17 cellular contexts compared by ENCODE assay signal in genomic region chr9:129656795-129657390, GRCh38. TPM values are rescaled to one million over a fixed set of nuclear protein-coding genes. Genes with fewer than 3 reads are reported as not detected.
DNase-seq lines count a peak whose midpoint lies in the region; ATAC-seq and TF ChIP-seq lines count a peak whose summit lies in the region.
"Had no signal": no experiment of that assay in that cellular context is flagged by ENCODE, and none has a peak within 500 bp of the region (broad histone marks: within the 10 kb centered on the region; RNA-seq: fewer than 3 reads in every experiment).

No MANE protein-coding gene starts in this region.

- peak overlapping the region; percentile 54 for H3K4me2 ChIP-seq in HCT116 (ENCODE audit: low read length)
- H3K4me2 ChIP-seq: BLaER1 treated with 17β-estradiol and CSF1 and Interleukin-3, amounts not matched to agents 10 nM and 100 nM had no signal

- no peak overlapping the region for H3K27ac ChIP-seq in HCT116 (ENCODE audit: low read depth, low read length)
- H3K27ac ChIP-seq: BLaER1 treated with 17β-estradiol and CSF1 and Interleukin-3, amounts not matched to agents 10 nM and 100 nM; colonic mucosa; parathyroid adenoma had no signal

- RAD21 ChIA-PET in HCT116 (lab: Charles Lee; ENCODE audit: low non-redundant PET in 1 of 2, low total read pairs in 2 of 2, uncharacterized antibody in 2 of 2, unreplicated experiment in 2 of 2): no interaction called here

- no peak overlapping the region for H3K9ac ChIP-seq in HCT116 (ENCODE audit: low read length)
- H3K9ac ChIP-seq: BLaER1 treated with 17β-estradiol and CSF1 and Interleukin-3, amounts not matched to agents 10 nM and 100 nM; parathyroid adenoma had no signal

- H3K4me1 ChIP-seq in HCT116 (ENCODE audit: control insufficient read depth in 1 of 2, insufficient read depth in 2 of 2, low read length in 2 of 2): peaks cover 3 to 10% of the 10 kb centered on the region in 2 experiments; a peak in 2 of 4 replicates
- H3K4me1 ChIP-seq: colonic mucosa, parathyroid adenoma had no signal

- intact Hi-C loops in HCT116 (cut with micrococcal nuclease) (no loop called here), head of caudate nucleus (cut with DNase I) (no loop called here)

- H3K9me2 ChIP-seq in HCT116 (ENCODE audit: insufficient read depth): no peaks in the 10 kb centered on the region

- in situ Hi-C loops in ACHN (cut with HindIII; ENCODE audit: low pct_ligation_motif_present, low pct_unique_long_range_greater_than_20kb, low sequenced_read_pairs): no loop called here

- H3K9me3 ChIP-seq in HCT116 (ENCODE audit: control insufficient read depth in 1 of 2, insufficient read depth in 1 of 2, low read depth in 1 of 2, low read length in 2 of 2): no peaks in the 10 kb centered on the region
- H3K9me3 ChIP-seq: BLaER1 treated with 17β-estradiol and CSF1 and Interleukin-3, amounts not matched to agents 10 nM and 100 nM; colonic mucosa had no signal

- no peak overlapping the region for H3K4me3 ChIP-seq in HCT116 (replicated peaks in 1 of 2; ENCODE audit: low read depth in 1 of 2, low read length in 2 of 2)
- H3K4me3 ChIP-seq: BLaER1 treated with 17β-estradiol and CSF1 and Interleukin-3, amounts not matched to agents 10 nM and 100 nM; colonic mucosa had no signal

- no peaks in the 10 kb centered on the region for H3K79me2 ChIP-seq in HCT116 (ENCODE audit: insufficient read depth, low read length)
- H3K79me2 ChIP-seq: parathyroid adenoma had no signal

- POLR2A ChIA-PET in HCT116 (lab: Charles Lee): no interaction called here

- no peaks in the 10 kb centered on the region for H3K36me3 ChIP-seq in HCT116 (ENCODE audit: control insufficient read depth in 1 of 2, insufficient read depth in 2 of 2, low read length in 2 of 2)
- H3K36me3 ChIP-seq: BLaER1 treated with 17β-estradiol and CSF1 and Interleukin-3, amounts not matched to agents 10 nM and 100 nM; colonic mucosa had no signal

- H4K20me1 ChIP-seq in HCT116 (ENCODE audit: insufficient read depth): no peaks in the 10 kb centered on the region
- H4K20me1 ChIP-seq: BLaER1 treated with 17β-estradiol and CSF1 and Interleukin-3, amounts not matched to agents 10 nM and 100 nM had no signal

- TF ChIP-seq CTCF in HCT116 (IDR thresholded peaks at IDR 0.05 in 2 of 3, conservative IDR thresholded peaks at IDR 0.05 in 1 of 3; ENCODE audit: borderline replicate concordance in 1 of 3, insufficient read depth in 1 of 3, low read depth in 2 of 3, low read length in 2 of 3): no peak

- DNase-seq in ACHN (peak; percentile 44), HCT116 (ENCODE audit: low read depth, low spot score) (peak; percentile 39), SW480 (ENCODE audit: low spot score) (peak; percentile 54), glomerular visceral epithelial cell (ENCODE audit: extremely low spot score) (peak; percentile 58), UCSD-AML1 (lab: John Stamatoyannopoulos, UW; ENCODE audit: unreplicated experiment) (no peak), head of caudate nucleus (no peak), NCI-H1694 (lab: John Stamatoyannopoulos, UW) (no peak)
- DNase-seq in activated CD4-positive, alpha-beta T cell treated with anti-CD3 and anti-CD28 coated beads for 4 hours: no peak
- DNase-seq: activated CD8-positive, alpha-beta memory T cell treated with anti-CD3 and anti-CD28 coated beads for 24 hours; colonic mucosa; left ventricle myocardium superior; NCI-H1930; stimulated activated naive CD4-positive, alpha-beta T cell had no signal

- BruUV-seq in HCT116 (replicated peaks; lab: Mats Ljungman, UMichigan): no TSS peak

- ATAC-seq in HCT116: peak; percentile 89
- ATAC-seq: left ventricle myocardium superior had no signal

- no peaks in the 10 kb centered on the region for H3K27me3 ChIP-seq in HCT116 (ENCODE audit: insufficient read depth, low read length)
- H3K27me3 ChIP-seq: colonic mucosa had no signal

- CTCF ChIA-PET in HCT116 (lab: Charles Lee): interaction anchor here (0.8 kb wide), 1 partner anchor 80 kb away, joined by 3 read pairs; no protein-coding TSS in a partner anchor

- H2AFZ ChIP-seq in HCT116 (ENCODE audit: low read depth, low read length, poor library complexity, severe bottlenecking): no peak overlapping the region
- H2AFZ ChIP-seq: parathyroid adenoma had no signal

- TF ChIP-seq RAD21 in HCT116 (IDR thresholded peaks at IDR 0.05; ENCODE audit: low read depth): no peak

- TF ChIP-seq POLR2A in HCT116 (IDR thresholded peaks at IDR 0.05; ENCODE audit: borderline replicate concordance, extremely low read depth, insufficient read depth, insufficient read length): no peak

TF ChIP-seq in HCT116, 20 proteins besides CTCF, POLR2A, EP300 and RAD21:
- TF ChIP-seq CBX3 (IDR thresholded peaks at IDR 0.05; ENCODE audit: low read depth) (peak; percentile 70; the same call in 1 of the 2 replicates), EGR1 (IDR thresholded peaks at IDR 0.05; ENCODE audit: low read depth) (no peak), YY1 (IDR thresholded peaks at IDR 0.05; ENCODE audit: extremely low read depth, insufficient replicate concordance, low read depth, low read length) (no peak), CEBPB (IDR thresholded peaks at IDR 0.05; ENCODE audit: low read depth) (no peak), EZH2phosphoT487 (IDR thresholded peaks at IDR 0.05; ENCODE audit: borderline replicate concordance) (no peak), ZFX (IDR thresholded peaks at IDR 0.05) (no peak), POLR2AphosphoS5 (IDR thresholded peaks at IDR 0.05; ENCODE audit: low read depth, low read length) (no peak), JUND (IDR thresholded peaks at IDR 0.05) (no peak; the same call in 1 of the 2 replicates), FOSL1 (IDR thresholded peaks at IDR 0.05; ENCODE audit: low read depth) (peak; percentile 82), MAX (IDR thresholded peaks at IDR 0.05) (0 out of 2 replicates have a peak, but pooled peaks have one; percentile 19), SP1 (IDR thresholded peaks at IDR 0.05; ENCODE audit: low read depth) (peak; percentile 44; the same call in 1 of the 2 replicates), SIN3A (IDR thresholded peaks at IDR 0.05; ENCODE audit: low read depth) (no peak)
- TF ChIP-seq, protein P1, sequence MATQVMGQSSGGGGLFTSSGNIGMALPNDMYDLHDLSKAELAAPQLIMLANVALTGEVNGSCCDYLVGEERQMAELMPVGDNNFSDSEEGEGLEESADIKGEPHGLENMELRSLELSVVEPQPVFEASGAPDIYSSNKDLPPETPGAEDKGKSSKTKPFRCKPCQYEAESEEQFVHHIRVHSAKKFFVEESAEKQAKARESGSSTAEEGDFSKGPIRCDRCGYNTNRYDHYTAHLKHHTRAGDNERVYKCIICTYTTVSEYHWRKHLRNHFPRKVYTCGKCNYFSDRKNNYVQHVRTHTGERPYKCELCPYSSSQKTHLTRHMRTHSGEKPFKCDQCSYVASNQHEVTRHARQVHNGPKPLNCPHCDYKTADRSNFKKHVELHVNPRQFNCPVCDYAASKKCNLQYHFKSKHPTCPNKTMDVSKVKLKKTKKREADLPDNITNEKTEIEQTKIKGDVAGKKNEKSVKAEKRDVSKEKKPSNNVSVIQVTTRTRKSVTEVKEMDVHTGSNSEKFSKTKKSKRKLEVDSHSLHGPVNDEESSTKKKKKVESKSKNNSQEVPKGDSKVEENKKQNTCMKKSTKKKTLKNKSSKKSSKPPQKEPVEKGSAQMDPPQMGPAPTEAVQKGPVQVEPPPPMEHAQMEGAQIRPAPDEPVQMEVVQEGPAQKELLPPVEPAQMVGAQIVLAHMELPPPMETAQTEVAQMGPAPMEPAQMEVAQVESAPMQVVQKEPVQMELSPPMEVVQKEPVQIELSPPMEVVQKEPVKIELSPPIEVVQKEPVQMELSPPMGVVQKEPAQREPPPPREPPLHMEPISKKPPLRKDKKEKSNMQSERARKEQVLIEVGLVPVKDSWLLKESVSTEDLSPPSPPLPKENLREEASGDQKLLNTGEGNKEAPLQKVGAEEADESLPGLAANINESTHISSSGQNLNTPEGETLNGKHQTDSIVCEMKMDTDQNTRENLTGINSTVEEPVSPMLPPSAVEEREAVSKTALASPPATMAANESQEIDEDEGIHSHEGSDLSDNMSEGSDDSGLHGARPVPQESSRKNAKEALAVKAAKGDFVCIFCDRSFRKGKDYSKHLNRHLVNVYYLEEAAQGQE (IDR thresholded peaks at IDR 0.05; ENCODE audit: low read depth): no peak

RNA-seq across cellular contexts. Expression of gene PRRX2, which starts 8.6 kb away (rescaled TPM):
- total RNA-seq in HCT116 (2021; ENCODE audit: unreplicated experiment): 25.5 TPM
- 12.7 and 17.1 TPM in 2 replicates for polyA plus RNA-seq in HCT116 (2012)
- total RNA-seq: frontal cortex had no signal

RNA-seq across cellular contexts. Expression of gene ASB6, which starts 14.9 kb away (rescaled TPM):
- 21.6 TPM for total RNA-seq in HCT116 (2021; ENCODE audit: unreplicated experiment)
- 18.3 and 20.7 TPM in 2 replicates for polyA plus RNA-seq in HCT116 (2012)

RNA-seq across cellular contexts. Expression of gene NTMT1, which starts 30.9 kb away (rescaled TPM):
- 84.8 TPM for total RNA-seq in HCT116 (2021; ENCODE audit: unreplicated experiment)
- 82.9 and 91.6 TPM in 2 replicates for polyA plus RNA-seq in HCT116 (2012)

RNA-seq across cellular contexts. Expression of gene C9orf50, which starts 36.0 kb away (rescaled TPM):
- total RNA-seq in HCT116 (2021; ENCODE audit: unreplicated experiment): not detected
- not detected in 2 replicates for polyA plus RNA-seq in HCT116 (2012)
- total RNA-seq: colonic mucosa; frontal cortex; left ventricle myocardium superior; T-helper 2 cell treated with Interferon-gamma antibody and Interleukin-4, amounts not matched to agents 100 ng/mL and 5 ng/mL, for 36 hours had no signal

Comparison
In these comparisons a context has a peak if more than half of its experiments do, and no peak if none do; other contexts are left out.
1. DNase-seq: peak in ACHN (single experiment), HCT116 (single experiment), SW480 (single experiment) and glomerular visceral epithelial cell (single experiment); none in UCSD-AML1 (single experiment), head of caudate nucleus (0 of 42), activated CD4-positive, alpha-beta T cell treated with anti-CD3 and anti-CD28 coated beads for 4 hours (0 of 2) and NCI-H1694 (single experiment).